ENCODE assay signal across 12 cellular contexts in genomic region chr6:14757414-14757813, GRCh38.
"Had no signal": no experiment of that assay in that cellular context is flagged by ENCODE, and none has a peak within 500 bp of the region (broad histone marks: within the 10 kb centered on the region; RNA-seq: fewer than 3 reads in every experiment).

No MANE protein-coding gene starts in this region.

- H3K4me3 Mint-ChIP-seq: activated CD8-positive, alpha-beta T cell treated with anti-CD3 and anti-CD28 coated beads, Interleukin-2, amount 10 ng/mL, durations not matched to agents 7 days and 5 days; activated naive CD8-positive, alpha-beta T cell; activated T-helper 1 cell treated with anti-CD3 and anti-CD28 coated beads, Interleukin-12 subunit alpha, Interleukin-12 subunit beta, Interleukin-2, Interleukin-4 antibody, amounts not matched to agents 30 ng/mL and 10 ng/mL and 1 ng/mL, durations not matched to agents 14 hours and 24 hours and 36 hours; nephron progenitor cell; T-helper 1 cell treated with Interleukin-12 subunit alpha and Interleukin-12 subunit beta and Interleukin-4 antibody, amounts not matched to agents 30 μg/mL and 1 μg/mL, for 36 hours had no signal

- H3K27ac Mint-ChIP-seq: activated CD8-positive, alpha-beta T cell treated with anti-CD3 and anti-CD28 coated beads, Interleukin-2, amount 10 ng/mL, durations not matched to agents 7 days and 5 days; activated naive CD8-positive, alpha-beta T cell; activated T-helper 1 cell treated with anti-CD3 and anti-CD28 coated beads, Interleukin-12 subunit alpha, Interleukin-12 subunit beta, Interleukin-2, Interleukin-4 antibody, amounts not matched to agents 30 ng/mL and 10 ng/mL and 1 ng/mL, durations not matched to agents 14 hours and 24 hours and 36 hours; nephron progenitor cell; progenitor cell of endocrine pancreas; T-helper 1 cell treated with Interleukin-12 subunit alpha and Interleukin-12 subunit beta and Interleukin-4 antibody, amounts not matched to agents 30 μg/mL and 1 μg/mL, for 36 hours had no signal

- H3K4me2 ChIP-seq: hepatocyte had no signal

- H3K27me3 ChIP-seq: hepatocyte, thyroid gland had no signal

- H3K27ac ChIP-seq: dorsolateral prefrontal cortex, hepatocyte, thyroid gland had no signal

- ATAC-seq: activated CD8-positive, alpha-beta T cell treated with anti-CD3 and anti-CD28 coated beads, Interleukin-2, amount 10 ng/mL, durations not matched to agents 7 days and 5 days had no signal

- H3K36me3 Mint-ChIP-seq: activated naive CD8-positive, alpha-beta T cell had no signal

- H2AFZ ChIP-seq: hepatocyte had no signal

- H3K9me3 Mint-ChIP-seq: T-helper 1 cell treated with Interleukin-12 subunit alpha and Interleukin-12 subunit beta and Interleukin-4 antibody, amounts not matched to agents 30 μg/mL and 1 μg/mL, for 36 hours had no signal

- H3K9me3 ChIP-seq: thyroid gland had no signal

- H3K36me3 ChIP-seq: thyroid gland had no signal

- DNase-seq: activated CD4-positive, alpha-beta T cell treated with anti-CD3 and anti-CD28 coated beads for 1 hour; activated CD8-positive, alpha-beta T cell treated with anti-CD3 and anti-CD28 coated beads, Interleukin-2, amount 10 ng/mL, durations not matched to agents 7 days and 5 days; amygdala; dorsolateral prefrontal cortex; left cardiac atrium; nephron progenitor cell; thyroid gland had no signal

- H3K4me1 ChIP-seq: thyroid gland had no signal

- H3K4me1 Mint-ChIP-seq: nephron progenitor cell had no signal

- H3K4me3 ChIP-seq: dorsolateral prefrontal cortex, hepatocyte, thyroid gland had no signal

- H3K79me2 ChIP-seq: hepatocyte had no signal
